Comparison of ENCODE assay signal across 23 cellular contexts in the genomic region with DNA sequence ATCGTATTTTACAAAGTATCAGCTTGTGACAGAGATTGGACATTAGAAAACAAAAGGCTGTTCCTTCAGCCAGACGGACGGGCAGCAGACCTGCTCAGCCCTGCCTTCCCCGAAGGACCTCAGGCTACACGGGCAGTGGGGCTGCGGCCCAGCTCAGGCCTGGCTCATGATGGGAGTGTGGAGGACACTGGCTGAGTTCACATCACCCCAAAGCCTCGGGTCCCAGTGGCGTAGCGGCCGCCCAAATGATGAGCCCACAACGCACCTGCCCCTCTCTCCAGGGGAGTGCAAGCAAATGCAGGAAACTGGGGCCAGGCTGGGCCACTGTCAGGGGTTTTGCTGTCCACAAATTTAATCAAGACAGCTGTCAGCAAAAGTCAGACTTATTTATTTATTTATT.
"Had no signal": no experiment of that assay in that cellular context is flagged by ENCODE, and none has a peak within 500 bp of the region (broad histone marks: within the 10 kb centered on the region; RNA-seq: fewer than 3 reads in every experiment).

No MANE protein-coding gene starts in this region.

- FAIRE-seq: colon, endothelial cell of umbilical vein, islet of Langerhans, keratinocyte had no signal

- H3K36me3 ChIP-seq: esophagus muscularis mucosa, gastrocnemius medialis, heart right ventricle, left lung, lower lobe of right lung had no signal

- DNase-seq: dermis blood vessel endothelial cell; dorsolateral prefrontal cortex; effector CD4-positive, alpha-beta T cell; effector memory CD4-positive, alpha-beta T cell; foreskin melanocyte; gastrocnemius medialis; glutamatergic neuron; head of caudate nucleus; heart right ventricle; hippocampal formation; left cardiac atrium; left ventricle myocardium superior; lower lobe of right lung; mesenchymal stem cell; mucosa of descending colon; naive B cell had no signal

- H3K4me1 ChIP-seq: esophagus muscularis mucosa, gastrocnemius medialis, heart right ventricle, left lung, lower lobe of right lung had no signal

- H3K27ac ChIP-seq: coronary artery, dorsolateral prefrontal cortex, esophagus muscularis mucosa, gastrocnemius medialis, heart right ventricle, left lung, lower lobe of right lung had no signal

- H3K4me3 ChIP-seq: coronary artery, dorsolateral prefrontal cortex, esophagus muscularis mucosa, gastrocnemius medialis, heart right ventricle, left lung, lower lobe of right lung, mucosa of descending colon had no signal

- H3K9me3 ChIP-seq: esophagus muscularis mucosa, gastrocnemius medialis, heart right ventricle, lower lobe of right lung, mucosa of descending colon had no signal
